In genomic region chr1:18941221-18942141, GRCh38 we compare ENCODE assay signal across 1 cellular context.
TF ChIP-seq lines count a peak whose summit lies in the region.

No MANE protein-coding gene starts in this region.

TF ChIP-seq in HepG2, 621 proteins besides CTCF, POLR2A, EP300 and RAD21 (continued from another document):
- TF ChIP-seq ZNF281 (CRISPR knock-in tag; IDR thresholded peaks at IDR 0.05; ENCODE audit: borderline replicate concordance) (no peak), ZFP91 (CRISPR knock-in tag; IDR thresholded peaks at IDR 0.05; ENCODE audit: borderline replicate concordance) (no peak; the same call in 1 of the 2 replicates), TFAP4 (IDR thresholded peaks at IDR 0.05; ENCODE audit: borderline replicate concordance, low read depth) (0 out of 2 replicates have a peak, but pooled peaks have one; percentile 6), MXD1 (CRISPR knock-in tag; IDR thresholded peaks at IDR 0.05) (0 out of 2 replicates have a peak, but pooled peaks have one; percentile 33)
